Comparison of ENCODE assay signal across 9 cellular contexts in genomic region chr13:106376411-106377112, GRCh38.
DNase-seq lines count a peak whose midpoint lies in the region; ATAC-seq and TF ChIP-seq lines count a peak whose summit lies in the region.
"Had no signal": no experiment of that assay in that cellular context is flagged by ENCODE, and none has a peak within 500 bp of the region (broad histone marks: within the 10 kb centered on the region; RNA-seq: fewer than 3 reads in every experiment).

No MANE protein-coding gene starts in this region.

- H3K4me3 ChIP-seq in HFF-Myc (replicated peaks; ENCODE audit: low read depth, low read length) = no peak overlapping the region

- H3K27me3 Mint-ChIP-seq in activated T-cell treated with anti-CD3 and anti-CD28 coated beads, Interleukin-2, amount 50 U/mL, for 72 hours (ENCODE audit: low read depth) = peaks cover 7% of the 10 kb centered on the region

- H3K27ac Mint-ChIP-seq in activated T-cell treated with anti-CD3 and anti-CD28 coated beads, Interleukin-2, amount 50 U/mL, for 72 hours = no peak overlapping the region
- H3K27ac Mint-ChIP-seq: activated CD4-positive, alpha-beta T cell treated with anti-CD3 and anti-CD28 coated beads, Interleukin-2, amount 10 ng/mL, durations not matched to agents 24 days and 14 days had no signal

- no peaks in the 10 kb centered on the region for H3K36me3 Mint-ChIP-seq in activated T-cell treated with anti-CD3 and anti-CD28 coated beads, Interleukin-2, amount 50 U/mL, for 72 hours (ENCODE audit: insufficient read depth in 2 of 2)

- H3K9me3 Mint-ChIP-seq in activated T-cell treated with anti-CD3 and anti-CD28 coated beads, Interleukin-2, amount 50 U/mL, for 72 hours = no peaks in the 10 kb centered on the region
- H3K9me3 Mint-ChIP-seq: activated CD4-positive, alpha-beta T cell treated with anti-CD3 and anti-CD28 coated beads, Interleukin-2, amount 10 ng/mL, durations not matched to agents 24 days and 14 days had no signal

- peak; percentile 42 for DNase-seq in Ammon's horn (ENCODE audit: low spot score)
- DNase-seq in HFF-Myc (ENCODE audit: extremely low read depth, low read depth) = peak; percentile 90
- DNase-seq in activated T-cell treated with anti-CD3 and anti-CD28 coated beads, Interleukin-2, amount 50 U/mL, for 72 hours = peak; percentile 12 to 14
- DNase-seq in left colon = no peak
- DNase-seq in NCI-H82 treated with DMSO at 0.1 percent for 48 hours (lab: John Stamatoyannopoulos, UW; ENCODE audit: unreplicated experiment) = no peak
- DNase-seq in cerebellum (ENCODE audit: low spot score) = no peak
- DNase-seq: activated CD4-positive, alpha-beta T cell treated with anti-CD3 and anti-CD28 coated beads, Interleukin-2, amount 10 ng/mL, durations not matched to agents 24 days and 14 days had no signal

- peak; percentile 49 to 63 for ATAC-seq in activated T-cell treated with anti-CD3 and anti-CD28 coated beads, Interleukin-2, amount 50 U/mL, for 72 hours (replicated peaks in 1 of 2)
- ATAC-seq in left colon (peak; percentile 37), HG02798 (IDR thresholded peaks at IDR 0.05; ENCODE audit: poor library complexity, unreplicated experiment) (no peak), HG02973 (IDR thresholded peaks at IDR 0.05; ENCODE audit: unreplicated experiment) (no peak)

- intact Hi-C loops in left colon (cut with DNase I, micrococcal nuclease) = no loop called here

- peaks cover 13% of the 10 kb centered on the region for H3K4me1 Mint-ChIP-seq in activated T-cell treated with anti-CD3 and anti-CD28 coated beads, Interleukin-2, amount 50 U/mL, for 72 hours (ENCODE audit: low read depth)
- H3K4me1 Mint-ChIP-seq: activated CD4-positive, alpha-beta T cell treated with anti-CD3 and anti-CD28 coated beads, Interleukin-2, amount 10 ng/mL, durations not matched to agents 24 days and 14 days had no signal

- H3K4me3 Mint-ChIP-seq in activated T-cell treated with anti-CD3 and anti-CD28 coated beads, Interleukin-2, amount 50 U/mL, for 72 hours = no peak overlapping the region
- H3K4me3 Mint-ChIP-seq: activated CD4-positive, alpha-beta T cell treated with anti-CD3 and anti-CD28 coated beads, Interleukin-2, amount 10 ng/mL, durations not matched to agents 24 days and 14 days had no signal

- TF ChIP-seq CTCF in HFF-Myc (IDR thresholded peaks at IDR 0.05; ENCODE audit: low read depth, low read length, missing control alignments) = no peak

Comparison
In these comparisons a context has a peak if more than half of its experiments do, and no peak if none do; other contexts are left out.
1. DNase-seq: peak in Ammon's horn (single experiment), HFF-Myc (single experiment) and activated T-cell treated with anti-CD3 and anti-CD28 coated beads, Interleukin-2, amount 50 U/mL, for 72 hours (2 of 2); none in left colon (0 of 2), NCI-H82 treated with DMSO at 0.1 percent for 48 hours (single experiment) and cerebellum (single experiment).
2. ATAC-seq: peak in activated T-cell treated with anti-CD3 and anti-CD28 coated beads, Interleukin-2, amount 50 U/mL, for 72 hours (2 of 2) and left colon (single experiment); none in HG02798 (single experiment) and HG02973 (single experiment).